In the genomic region with DNA sequence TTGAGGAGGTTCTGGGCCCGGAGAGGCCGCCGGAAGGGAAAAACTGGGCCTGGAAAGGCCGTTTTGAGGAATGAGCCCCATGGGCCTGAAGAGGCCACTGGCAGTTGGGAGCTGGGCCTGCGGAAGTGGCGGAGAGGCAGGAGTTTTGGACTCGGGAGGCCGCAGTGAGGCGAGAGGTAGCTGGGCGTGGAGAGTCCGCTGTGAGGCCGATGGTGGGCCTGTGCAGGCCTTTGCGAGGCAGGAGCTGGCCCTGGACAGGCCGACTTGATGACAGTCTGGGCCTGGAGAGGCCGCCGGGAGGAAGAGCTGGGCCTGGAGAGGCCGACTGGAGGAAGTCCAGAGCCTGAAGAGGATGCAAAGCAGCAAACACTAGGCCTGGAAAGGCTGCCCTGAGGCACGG, we compare ENCODE assay signal across 23 cellular contexts.
"Had no signal": no experiment of that assay in that cellular context is flagged by ENCODE, and none has a peak within 500 bp of the region (broad histone marks: within the 10 kb centered on the region; RNA-seq: fewer than 3 reads in every experiment).

No MANE protein-coding gene starts in this region.

- H3K36me3 ChIP-seq: colonic mucosa, esophagus muscularis mucosa, esophagus squamous epithelium, gastrocnemius medialis, gastroesophageal sphincter, heart left ventricle, heart right ventricle had no signal

- H3K4me1 ChIP-seq: colonic mucosa, esophagus muscularis mucosa, esophagus squamous epithelium, foreskin keratinocyte, gastrocnemius medialis, gastroesophageal sphincter, heart left ventricle, heart right ventricle had no signal

- H3K9me3 ChIP-seq: colonic mucosa had no signal

- DNase-seq: colonic mucosa; cortex of kidney; dermis blood vessel endothelial cell; dorsolateral prefrontal cortex; effector CD4-positive, alpha-beta T cell; effector CD8-positive, alpha-beta T cell; effector memory CD4-positive, alpha-beta T cell; effector memory CD8-positive, alpha-beta T cell; endodermal cell; erythroblast; esophagus squamous epithelium; foreskin fibroblast; foreskin keratinocyte; foreskin melanocyte; gastrocnemius medialis; glutamatergic neuron; head of caudate nucleus; heart left ventricle; heart right ventricle had no signal

- H3K27me3 ChIP-seq: colonic mucosa, dorsolateral prefrontal cortex, esophagus muscularis mucosa, esophagus squamous epithelium, foreskin keratinocyte, gastrocnemius medialis, gastroesophageal sphincter, heart left ventricle, heart right ventricle had no signal

- H3K27ac ChIP-seq: colonic mucosa, coronary artery, dorsolateral prefrontal cortex, epithelial cell of prostate, esophagus muscularis mucosa, esophagus squamous epithelium, foreskin keratinocyte, gastrocnemius medialis, gastroesophageal sphincter, heart left ventricle, heart right ventricle had no signal

- H3K4me3 ChIP-seq: colonic mucosa, coronary artery, dorsolateral prefrontal cortex, esophagus muscularis mucosa, esophagus squamous epithelium, gastrocnemius medialis, gastroesophageal sphincter, heart left ventricle, heart right ventricle had no signal
